Comparison of ENCODE assay signal across 19 cellular contexts in the genomic region with DNA sequence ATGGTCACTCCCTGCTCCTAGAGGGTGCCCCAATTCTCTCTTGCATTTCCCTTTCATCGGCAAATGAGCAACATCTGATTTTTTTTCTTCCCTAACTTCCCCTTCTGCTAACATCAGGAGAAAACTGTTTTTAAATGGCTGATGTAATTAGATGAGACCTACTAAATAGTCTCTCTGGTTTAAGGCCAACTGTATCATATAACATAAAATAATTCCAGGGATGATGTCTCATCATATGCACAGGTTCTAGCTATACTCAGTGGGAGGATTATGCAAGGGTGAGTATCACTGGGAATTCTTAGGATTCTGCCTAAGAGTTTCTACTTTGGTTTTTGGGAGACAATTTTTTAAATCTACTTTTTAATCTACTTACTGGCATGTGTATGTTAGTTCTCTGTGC.
"Had no signal": no experiment of that assay in that cellular context is flagged by ENCODE, and none has a peak within 500 bp of the region (broad histone marks: within the 10 kb centered on the region; RNA-seq: fewer than 3 reads in every experiment).

No MANE protein-coding gene starts in this region.

- H3K4me2 ChIP-seq: neural progenitor cell had no signal

- H3K4me3 ChIP-seq: dorsolateral prefrontal cortex, lower lobe of right lung, neural progenitor cell, transverse colon, uterus had no signal

- H3K27me3 ChIP-seq: dorsolateral prefrontal cortex, neural progenitor cell, transverse colon, uterus had no signal

- DNase-seq: activated CD4-positive, alpha-beta memory T cell treated with anti-CD3 and anti-CD28 coated beads, Interleukin-2, amount 10 ng/mL, durations not matched to agents 7 days and 5 days; activated CD4-positive, alpha-beta T cell treated with anti-CD3 and anti-CD28 coated beads, Interleukin-2, amount 10 ng/mL, durations not matched to agents 24 days and 14 days; activated gamma-delta T cell; activated naive CD4-positive, alpha-beta T cell treated with anti-CD3 and anti-CD28 coated beads, Interleukin-2, amount 50 U/mL, for 16 hours; activated naive CD8-positive, alpha-beta T cell treated with anti-CD3 and anti-CD28 coated beads, Interleukin-2, amount 50 U/mL, for 24 hours; aorta; caudate nucleus; dorsolateral prefrontal cortex; foreskin melanocyte; immature natural killer cell; lower lobe of right lung; mesendoderm; naive B cell; stimulated activated CD4-positive, alpha-beta T cell treated with anti-CD3 and anti-CD28 coated beads, Interleukin-2, amount 100 ng/mL, for 48 hours; stimulated activated CD8-positive, alpha-beta memory T cell treated with anti-CD3 and anti-CD28 coated beads, Interleukin-4, amount 100 ng/mL, for 48 hours; stimulated activated naive B cell treated with anti-CD40 and anti-IgM and Interleukin-4, amounts not matched to agents 10 μg/mL and 1 μg/mL and 100 μg/mL, for 72 hours; transverse colon; uterus had no signal

- H3K9me3 ChIP-seq: uterus had no signal

- H3K27ac ChIP-seq: dorsolateral prefrontal cortex, lower lobe of right lung, neural progenitor cell, transverse colon, uterus had no signal

- H2AFZ ChIP-seq: neural progenitor cell had no signal

- H3K4me1 ChIP-seq: lower lobe of right lung, uterus had no signal

- H3K36me3 ChIP-seq: lower lobe of right lung, neural progenitor cell, uterus had no signal
